Comparison of ENCODE assay signal across 33 cellular contexts in genomic region chr1:25763493-25763892, GRCh38.
"Had no signal": no experiment of that assay in that cellular context is flagged by ENCODE, and none has a peak within 500 bp of the region (broad histone marks: within the 10 kb centered on the region; RNA-seq: fewer than 3 reads in every experiment).

No MANE protein-coding gene starts in this region.

- H3K36me3 ChIP-seq: Peyer's patch, WERI-Rb-1 had no signal

- H3K4me3 ChIP-seq: Peyer's patch had no signal

- H3K27ac ChIP-seq: Peyer's patch, WERI-Rb-1 had no signal

- H3K27me3 ChIP-seq: Peyer's patch had no signal

- H3K4me1 ChIP-seq: Peyer's patch had no signal

- H3K9me3 ChIP-seq: Peyer's patch had no signal

- ATAC-seq: activated CD8-positive, alpha-beta memory T cell treated with anti-CD3 and anti-CD28 coated beads, Interleukin-2, amount 10 ng/mL, durations not matched to agents 7 days and 5 days; activated naive CD8-positive, alpha-beta T cell treated with anti-CD3 and anti-CD28 coated beads, Interleukin-2, amount 50 U/mL, for 24 hours; PC-3; SK-N-SH treated with all-trans-retinoic acid at 6 μM for 48 hours had no signal

- DNase-seq: activated CD4-positive, alpha-beta memory T cell treated with anti-CD3 and anti-CD28 coated beads, Interleukin-2, amount 10 ng/mL, durations not matched to agents 7 days and 5 days; activated CD4-positive, alpha-beta T cell treated with anti-CD3 and anti-CD28 coated beads for 1 hour; activated CD4-positive, alpha-beta T cell treated with anti-CD3 and anti-CD28 coated beads for 48 hours; activated CD4-positive, CD25-positive, alpha-beta regulatory T cell; activated CD8-positive, alpha-beta memory T cell treated with anti-CD3 and anti-CD28 coated beads for 24 hours; activated CD8-positive, alpha-beta memory T cell treated with anti-CD3 and anti-CD28 coated beads, Interleukin-2, amount 10 ng/mL, durations not matched to agents 7 days and 5 days; activated CD8-positive, alpha-beta memory T cell treated with anti-CD3 and anti-CD28 coated beads, Interleukin-2, amount 50 U/mL, for 48 hours; activated effector memory CD4-positive, alpha-beta T cell treated with Interleukin-2 at 50 U/mL for 16 hours; activated naive CD4-positive, alpha-beta T cell treated with anti-CD3 and anti-CD28 coated beads, Interleukin-2, amount 10 ng/mL, durations not matched to agents 7 days and 5 days; activated naive CD8-positive, alpha-beta T cell treated with anti-CD3 and anti-CD28 coated beads, Interleukin-2, amount 50 U/mL, for 24 hours; activated T-cell treated with anti-CD3 and anti-CD28 coated beads, Interleukin-2, amount 50 U/mL, for 48 hours; anterior cingulate cortex; caudate nucleus; NCI-H1092 treated with DMSO at 0.1 percent for 48 hours; NCI-H1417; NCI-H146; NCI-H187; NCI-H2029 treated with DMSO at 0.1 percent for 48 hours; NCI-H2107; NCI-H2171; NCI-H510A; NCI-H526; NCI-H748 treated with DMSO at 0.1 percent for 48 hours; NK-92 treated with Interleukin-12 subunit alpha and Interleukin-12 subunit beta, amount 100 ng/mL, for 24 hours; PC-3; Peyer's patch; RPMI8226; SIG-M5; T-helper 1 cell; T-helper 2 cell; T-helper 9 cell; WERI-Rb-1 had no signal
